In genomic region chr2:19786408-19787058, GRCh38 we compare ENCODE assay signal across 7 cellular contexts.
DNase-seq lines count a peak whose midpoint lies in the region; ATAC-seq, FAIRE-seq and TF ChIP-seq lines count a peak whose summit lies in the region.

No MANE protein-coding gene starts in this region.

- no peak for TF ChIP-seq POLR2A in GM12878 (IDR thresholded peaks at IDR 0.05; ENCODE audit: low read depth, low read length)

- H3K27me3 ChIP-seq in GM12878 (replicated peaks in 1 of 2; ENCODE audit: control insufficient read depth in 2 of 2, insufficient read depth in 2 of 2, low read length in 1 of 2) (no peaks in the 10 kb centered on the region; a peak in 1 of 4 replicates), smooth muscle cell (ENCODE audit: low read depth) (no peaks in the 10 kb centered on the region)

- TF ChIP-seq EP300 in GM12878 (IDR thresholded peaks at IDR 0.05; ENCODE audit: borderline replicate concordance in 1 of 2, control insufficient read depth in 1 of 2, low read depth in 2 of 2, low read length in 2 of 2), result no peak

- no peaks in the 10 kb centered on the region for H3K36me3 ChIP-seq in GM12878 (ENCODE audit: control insufficient read depth in 2 of 2, insufficient read depth in 2 of 2, low read length in 1 of 2)
- no peaks in the 10 kb centered on the region for H3K36me3 ChIP-seq in smooth muscle cell (ENCODE audit: low read depth)

- RAD21 ChIA-PET in GM12878 (lab: Charles Lee; ENCODE audit: unreplicated experiment), result interaction anchor here (0.6 kb wide), 1 partner anchor 758 kb away, joined by 3 read pairs; no protein-coding TSS in a partner anchor

- in situ Hi-C loops in GM12878 (cut with MboI), result no loop called here

- H4K20me1 ChIP-seq in GM12878 (ENCODE audit: control insufficient read depth, insufficient read depth), result no peaks in the 10 kb centered on the region; the same call in 1 of the 2 replicates
- H4K20me1 ChIP-seq in smooth muscle cell (ENCODE audit: low read depth), result no peaks in the 10 kb centered on the region

- H3K27ac ChIP-seq in GM12878 (ENCODE audit: control insufficient read depth, insufficient read depth) (no peak overlapping the region), smooth muscle cell (ENCODE audit: low read depth) (peak overlapping the region; percentile 75)

- ATAC-seq in GM21423 (IDR thresholded peaks at IDR 0.05; ENCODE audit: unreplicated experiment) (peak; percentile 73), HG03439 (IDR thresholded peaks at IDR 0.05; ENCODE audit: unreplicated experiment) (peak; percentile 75), GM12878 (peak; percentile 63)

- 8% methylated on average over 5 of the region's 5 CpGs for WGBS in GM12878 (ENCODE audit: insufficient coverage, insufficient replicate concordance, low lambda C conversion rate, missing lambda C conversion rate)
- 73% methylated on average over 5 of the region's 5 CpGs for WGBS in smooth muscle cell (ENCODE audit: low lambda C conversion rate)

- CTCF ChIA-PET in GM12878 (lab: Yijun Ruan, JAX), result interaction anchor here (0.5 to 1.1 kb wide), 2 partner anchors 9 to 241 kb away, joined by 3 to 4 read pairs; no protein-coding TSS in a partner anchor

- H3F3A ChIP-seq in smooth muscle cell (ENCODE audit: low read depth), result no peaks in the 10 kb centered on the region

- no TSS peak for BruUV-seq in GM12878 (replicated peaks; lab: Mats Ljungman, UMichigan)

- H3K79me2 ChIP-seq in GM12878 (ENCODE audit: control insufficient read depth, insufficient read depth, low read length) (no peaks in the 10 kb centered on the region), smooth muscle cell (ENCODE audit: low read depth) (no peaks in the 10 kb centered on the region)

- FAIRE-seq in GM12878 (lab: Jason Lieb, UNC), result no peak

- DNase-seq in GM12878 (ENCODE audit: low read depth, low spot score) (no peak), smooth muscle cell (lab: John Stamatoyannopoulos, UW; ENCODE audit: unreplicated experiment) (no peak)
- DNase-seq in central memory CD4-positive, alpha-beta T cell, result no peak
- DNase-seq in effector CD8-positive, alpha-beta T cell (lab: John Stamatoyannopoulos, UW), result no peak
- DNase-seq in stimulated activated CD4-positive, alpha-beta T cell treated with anti-CD3 and anti-CD28 coated beads, Interleukin-4, amount 100 ng/mL, for 24 hours, result no peak

- SMC1A ChIA-PET in GM12878 (lab: Charles Lee; ENCODE audit: uncharacterized antibody, unreplicated experiment), result interaction anchor here (0.6 kb wide), 1 partner anchor 117 kb away, joined by 3 read pairs; no protein-coding TSS in a partner anchor

- intact Hi-C loops in GM12878 (cut with micrococcal nuclease; ENCODE audit: unreplicated experiment), result no loop called here

- no peaks in the 10 kb centered on the region; the same call in 1 of the 2 replicates for H3K4me1 ChIP-seq in GM12878 (ENCODE audit: control insufficient read depth, insufficient read depth, low read length)
- peaks cover 3% of the 10 kb centered on the region for H3K4me1 ChIP-seq in smooth muscle cell (ENCODE audit: low read depth)

- TF ChIP-seq CTCF in GM12878 (IDR thresholded peaks at IDR 0.05 in 2 of 3, conservative IDR thresholded peaks at IDR 0.05 in 1 of 3; ENCODE audit: control insufficient read depth in 2 of 3, extremely low read depth in 1 of 3, insufficient read depth in 1 of 3, low read depth in 3 of 3, low read length in 3 of 3) (no peak), smooth muscle cell (IDR thresholded peaks at IDR 0.05; ENCODE audit: borderline replicate concordance, insufficient read depth, poor library complexity, severe bottlenecking) (no peak)

- H2AFZ ChIP-seq in GM12878 (ENCODE audit: control insufficient read depth, low read depth, low read length), result no peak overlapping the region
- peak overlapping the region; percentile 54 for H2AFZ ChIP-seq in smooth muscle cell (ENCODE audit: low read depth)

- H3K4me3 ChIP-seq in GM12878, result no peak overlapping the region
- H3K4me3 ChIP-seq in smooth muscle cell, result no peak overlapping the region

- H3K9ac ChIP-seq in GM12878 (ENCODE audit: control insufficient read depth, insufficient read depth, low read length) (no peak overlapping the region), smooth muscle cell (ENCODE audit: low read depth) (peak overlapping the region; percentile 32)

- POLR2A ChIA-PET in GM12878 (lab: Charles Lee), result no interaction called here

- H3K9me3 ChIP-seq in GM12878 (replicated peaks; ENCODE audit: control insufficient read depth, insufficient read depth, low read length), result no peaks in the 10 kb centered on the region; the same call in 2 of the 3 replicates
- no peaks in the 10 kb centered on the region for H3K9me3 ChIP-seq in smooth muscle cell (replicated peaks; ENCODE audit: low read depth)

- TF ChIP-seq RAD21 in GM12878 (IDR thresholded peaks at IDR 0.05; ENCODE audit: insufficient read depth, low read depth, low read length), result no peak

- no peak overlapping the region for H3K4me2 ChIP-seq in GM12878 (ENCODE audit: control insufficient read depth, insufficient read depth)
- peak overlapping the region; percentile 59 for H3K4me2 ChIP-seq in smooth muscle cell

TF ChIP-seq in GM12878, 131 proteins besides CTCF, POLR2A, EP300 and RAD21:
- peak; percentile 16; the same call in 1 of the 2 replicates for TF ChIP-seq RUNX3 (IDR thresholded peaks at IDR 0.05; ENCODE audit: low read length)
- 0 out of 2 replicates have a peak, but pooled peaks have one; percentile 18 for TF ChIP-seq JUNB (IDR thresholded peaks at IDR 0.05)
- TF ChIP-seq BMI1 (IDR thresholded peaks at IDR 0.05; ENCODE audit: borderline replicate concordance), result no peak
